19 cellular contexts compared by ENCODE assay signal in the genomic region with DNA sequence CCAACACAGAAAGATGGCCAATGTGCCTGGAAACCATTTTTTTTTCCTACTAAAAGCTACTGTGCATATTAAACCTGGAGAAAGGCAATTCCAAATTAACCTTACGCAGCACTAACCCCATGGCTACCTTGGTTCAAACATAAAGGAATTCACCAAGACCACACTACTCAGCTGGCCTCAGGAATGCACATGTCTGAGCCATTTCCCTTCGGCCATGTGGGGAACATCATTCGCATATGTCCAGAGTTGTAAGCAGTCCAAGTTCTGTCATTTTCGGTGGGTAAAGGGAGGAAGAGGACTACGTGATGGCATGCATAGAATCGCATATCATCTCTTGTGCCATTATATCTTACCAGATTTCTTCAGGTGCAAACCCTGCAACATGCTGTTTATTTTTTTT.
DNase-seq lines count a peak whose midpoint lies in the region; ATAC-seq and TF ChIP-seq lines count a peak whose summit lies in the region.
"Had no signal": no experiment of that assay in that cellular context is flagged by ENCODE, and none has a peak within 500 bp of the region (broad histone marks: within the 10 kb centered on the region; RNA-seq: fewer than 3 reads in every experiment).

No MANE protein-coding gene starts in this region.

- 66% methylated on average over 6 of the region's 6 CpGs for WGBS in right lobe of liver (ENCODE audit: insufficient coverage, low coverage, low lambda C conversion rate, missing lambda C conversion rate)

- TF ChIP-seq POLR2A in right lobe of liver (IDR thresholded peaks at IDR 0.05) = no peak

- H3K4me1 Mint-ChIP-seq in chondrocyte (ENCODE audit: low read depth) = peaks cover 53% of the 10 kb centered on the region
- H3K4me1 Mint-ChIP-seq: CD4-positive, CD25-positive, alpha-beta regulatory T cell had no signal

- no peaks in the 10 kb centered on the region for H3K27me3 ChIP-seq in right lobe of liver
- H3K27me3 ChIP-seq: MG63 had no signal

- no peaks in the 10 kb centered on the region for H3K9me3 ChIP-seq in right lobe of liver
- H3K9me3 ChIP-seq: MG63 had no signal

- peak overlapping the region; percentile 2 for H3K27ac Mint-ChIP-seq in chondrocyte (ENCODE audit: unreplicated experiment)
- H3K27ac Mint-ChIP-seq: CD4-positive, CD25-positive, alpha-beta regulatory T cell; GM23338; HFFc6 had no signal

- H3K36me3 Mint-ChIP-seq in chondrocyte (ENCODE audit: low read depth) = no peaks in the 10 kb centered on the region
- H3K36me3 Mint-ChIP-seq: CD4-positive, CD25-positive, alpha-beta regulatory T cell had no signal

- H3K4me3 ChIP-seq in right lobe of liver = no peak overlapping the region
- H3K4me3 ChIP-seq: GM23338, MG63 had no signal

- no peak overlapping the region for H3K27ac ChIP-seq in right lobe of liver
- H3K27ac ChIP-seq: HL-60, KMS-11 had no signal

- ATAC-seq in right lobe of liver (no peak), GM18519 (IDR thresholded peaks at IDR 0.05; ENCODE audit: low FRiP score, unreplicated experiment) (no peak), GM19395 (IDR thresholded peaks at IDR 0.05; ENCODE audit: unreplicated experiment) (no peak)
- ATAC-seq: GM23338 had no signal

- peaks cover 8% of the 10 kb centered on the region for H3K9me3 Mint-ChIP-seq in chondrocyte (ENCODE audit: low read depth)
- H3K9me3 Mint-ChIP-seq: HFFc6 had no signal

- H3K36me3 ChIP-seq in right lobe of liver = no peaks in the 10 kb centered on the region
- H3K36me3 ChIP-seq: MG63 had no signal

- intact Hi-C loops in right lobe of liver (cut with DNase I) = no loop called here

- no peak for TF ChIP-seq CTCF in chondrocyte (IDR thresholded peaks at IDR 0.05)
- TF ChIP-seq CTCF in right lobe of liver (IDR thresholded peaks at IDR 0.05) = no peak

- no peaks in the 10 kb centered on the region for H3K4me1 ChIP-seq in right lobe of liver

- no peaks in the 10 kb centered on the region for H3K27me3 Mint-ChIP-seq in chondrocyte (ENCODE audit: low read depth)
- H3K27me3 Mint-ChIP-seq: CD4-positive, CD25-positive, alpha-beta regulatory T cell had no signal

- DNase-seq in Daoy (ENCODE audit: low read depth) (peak; percentile 65), RPMI7951 (ENCODE audit: low read depth) (peak; percentile 90), chondrocyte (ENCODE audit: low spot score) (no peak), islet precursor cell (peak; percentile 63), right lobe of liver (no peak)
- no peak for DNase-seq in stimulated activated CD4-positive, alpha-beta T cell treated with anti-CD3 and anti-CD28 coated beads, Interleukin-2, amount 100 ng/mL, for 24 hours
- DNase-seq: CD4-positive, CD25-positive, alpha-beta regulatory T cell; DND-41; HFFc6; MG63; NCI-H1092 treated with DMSO at 0.1 percent for 48 hours; NCI-H187; NCI-H748 treated with DMSO at 0.1 percent for 48 hours; Right ventricle myocardium superior had no signal

- no peak overlapping the region for H3K4me3 Mint-ChIP-seq in chondrocyte (ENCODE audit: unreplicated experiment)
- H3K4me3 Mint-ChIP-seq: CD4-positive, CD25-positive, alpha-beta regulatory T cell; GM23338; HFFc6 had no signal

Comparison
In these comparisons a context has a peak if more than half of its experiments do, and no peak if none do; other contexts are left out.
1. DNase-seq: peak in Daoy (single experiment), RPMI7951 (single experiment) and islet precursor cell (single experiment); none in chondrocyte (single experiment), right lobe of liver (0 of 3) and stimulated activated CD4-positive, alpha-beta T cell treated with anti-CD3 and anti-CD28 coated beads, Interleukin-2, amount 100 ng/mL, for 24 hours (0 of 2).